Comparison of ENCODE assay signal across 16 cellular contexts in genomic region chr2:3044587-3045317, GRCh38.
DNase-seq lines count a peak whose midpoint lies in the region; ATAC-seq and TF ChIP-seq lines count a peak whose summit lies in the region.
"Had no signal": no experiment of that assay in that cellular context is flagged by ENCODE, and none has a peak within 500 bp of the region (broad histone marks: within the 10 kb centered on the region; RNA-seq: fewer than 3 reads in every experiment).

No MANE protein-coding gene starts in this region.

- TF ChIP-seq CTCF in body of pancreas (IDR thresholded peaks at IDR 0.05) (peak in 2 of 7 experiments; percentile 3 to 13), upper lobe of right lung (IDR thresholded peaks at IDR 0.05) (no peak)

- peak; percentile 30 for DNase-seq in HuH-7 (ENCODE audit: low spot score)
- DNase-seq in body of pancreas, result peak in 3 of 4 donors; percentile 13 to 47 (median 27)
- DNase-seq in mesenteric fat pad (ENCODE audit: low spot score), result peak; percentile 55
- no peak for DNase-seq in Kasumi-1 (lab: John Stamatoyannopoulos, UW)
- DNase-seq in cerebellum (ENCODE audit: low spot score), result no peak
- DNase-seq in upper lobe of right lung, result no peak
- DNase-seq: CD4-positive, CD25-positive, alpha-beta regulatory T cell; DND-41; GDM1; H7; NCI-H1436 treated with DMSO at 0.1 percent for 48 hours; NCI-H82; Peyer's patch; Right ventricle myocardium superior had no signal

- no peaks in the 10 kb centered on the region for H3K36me3 ChIP-seq in BLaER1
- H3K36me3 ChIP-seq in body of pancreas (replicated peaks in 1 of 2; ENCODE audit: insufficient read depth in 1 of 2, low read depth in 2 of 2), result no peaks in the 10 kb centered on the region
- H3K36me3 ChIP-seq in upper lobe of right lung, result no peaks in the 10 kb centered on the region
- H3K36me3 ChIP-seq: Peyer's patch had no signal

- H4K20me1 ChIP-seq in BLaER1, result no peaks in the 10 kb centered on the region

- no peak overlapping the region for H3K9ac ChIP-seq in BLaER1

- ATAC-seq in body of pancreas (no peak), upper lobe of right lung (no peak)

- H3K27me3 ChIP-seq in BLaER1 (peaks cover 9% of the 10 kb centered on the region), body of pancreas (no peaks in the 10 kb centered on the region), upper lobe of right lung (no peaks in the 10 kb centered on the region)
- H3K27me3 ChIP-seq: Peyer's patch had no signal

- H3K9me3 ChIP-seq in BLaER1, result no peaks in the 10 kb centered on the region
- no peaks in the 10 kb centered on the region for H3K9me3 ChIP-seq in body of pancreas
- H3K9me3 ChIP-seq in upper lobe of right lung, result no peaks in the 10 kb centered on the region
- H3K9me3 ChIP-seq: A549, Peyer's patch had no signal

- H3K4me1 ChIP-seq in BLaER1 (peaks cover 54% of the 10 kb centered on the region), body of pancreas (peaks cover 22% of the 10 kb centered on the region), upper lobe of right lung (no peaks in the 10 kb centered on the region)
- H3K4me1 ChIP-seq: A549, Peyer's patch had no signal

- 55 to 57% methylated on average over 15 of the region's 15 CpGs for whole genome bisulfite sequencing in body of pancreas, 2 donors

- intact Hi-C loops in body of pancreas (cut with DNase I), result no loop called here
- intact Hi-C loops in upper lobe of right lung (cut with DNase I), result no loop called here

- peak overlapping the region; percentile 20; the same call in 1 of the 2 replicates for H3K4me2 ChIP-seq in BLaER1
- H3K4me2 ChIP-seq: A549 had no signal

- TF ChIP-seq POLR2A in body of pancreas (IDR thresholded peaks at IDR 0.05), result peak in 1 of 3 donors; percentile 23

- H3K4me3 ChIP-seq in BLaER1, result no peak overlapping the region
- H3K4me3 ChIP-seq in body of pancreas, result no peak overlapping the region
- H3K4me3 ChIP-seq in upper lobe of right lung, result no peak overlapping the region
- H3K4me3 ChIP-seq: A549, Peyer's patch had no signal

- H3K27ac ChIP-seq in BLaER1 (no peak overlapping the region), body of pancreas (peak overlapping the region in 1 of 4 donors; percentile 51), upper lobe of right lung (no peak overlapping the region)
- H3K27ac ChIP-seq: A549, Peyer's patch had no signal

Comparison
In these comparisons a context has a peak if more than half of its experiments do, and no peak if none do; other contexts are left out.
1. DNase-seq: peak in HuH-7 (single experiment), body of pancreas (3 of 4) and mesenteric fat pad (single experiment); none in Kasumi-1 (0 of 2), cerebellum (single experiment) and upper lobe of right lung (single experiment).